In genomic region chr2:127541849-127542630, GRCh38 we compare ENCODE assay signal across 1 cellular context.
TF ChIP-seq lines count a peak whose summit lies in the region.

No MANE protein-coding gene starts in this region.

TF ChIP-seq in GM23338, 12 proteins besides CTCF, POLR2A, EP300 and RAD21 (continued from another document):
- TF ChIP-seq, protein P1, sequence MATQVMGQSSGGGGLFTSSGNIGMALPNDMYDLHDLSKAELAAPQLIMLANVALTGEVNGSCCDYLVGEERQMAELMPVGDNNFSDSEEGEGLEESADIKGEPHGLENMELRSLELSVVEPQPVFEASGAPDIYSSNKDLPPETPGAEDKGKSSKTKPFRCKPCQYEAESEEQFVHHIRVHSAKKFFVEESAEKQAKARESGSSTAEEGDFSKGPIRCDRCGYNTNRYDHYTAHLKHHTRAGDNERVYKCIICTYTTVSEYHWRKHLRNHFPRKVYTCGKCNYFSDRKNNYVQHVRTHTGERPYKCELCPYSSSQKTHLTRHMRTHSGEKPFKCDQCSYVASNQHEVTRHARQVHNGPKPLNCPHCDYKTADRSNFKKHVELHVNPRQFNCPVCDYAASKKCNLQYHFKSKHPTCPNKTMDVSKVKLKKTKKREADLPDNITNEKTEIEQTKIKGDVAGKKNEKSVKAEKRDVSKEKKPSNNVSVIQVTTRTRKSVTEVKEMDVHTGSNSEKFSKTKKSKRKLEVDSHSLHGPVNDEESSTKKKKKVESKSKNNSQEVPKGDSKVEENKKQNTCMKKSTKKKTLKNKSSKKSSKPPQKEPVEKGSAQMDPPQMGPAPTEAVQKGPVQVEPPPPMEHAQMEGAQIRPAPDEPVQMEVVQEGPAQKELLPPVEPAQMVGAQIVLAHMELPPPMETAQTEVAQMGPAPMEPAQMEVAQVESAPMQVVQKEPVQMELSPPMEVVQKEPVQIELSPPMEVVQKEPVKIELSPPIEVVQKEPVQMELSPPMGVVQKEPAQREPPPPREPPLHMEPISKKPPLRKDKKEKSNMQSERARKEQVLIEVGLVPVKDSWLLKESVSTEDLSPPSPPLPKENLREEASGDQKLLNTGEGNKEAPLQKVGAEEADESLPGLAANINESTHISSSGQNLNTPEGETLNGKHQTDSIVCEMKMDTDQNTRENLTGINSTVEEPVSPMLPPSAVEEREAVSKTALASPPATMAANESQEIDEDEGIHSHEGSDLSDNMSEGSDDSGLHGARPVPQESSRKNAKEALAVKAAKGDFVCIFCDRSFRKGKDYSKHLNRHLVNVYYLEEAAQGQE (IDR thresholded peaks at IDR 0.05; ENCODE audit: unreplicated experiment): no peak
- no peak for TF ChIP-seq CREB1 (CRISPR knock-in tag; IDR thresholded peaks at IDR 0.05; ENCODE audit: low read depth)
- TF ChIP-seq, protein P2, sequence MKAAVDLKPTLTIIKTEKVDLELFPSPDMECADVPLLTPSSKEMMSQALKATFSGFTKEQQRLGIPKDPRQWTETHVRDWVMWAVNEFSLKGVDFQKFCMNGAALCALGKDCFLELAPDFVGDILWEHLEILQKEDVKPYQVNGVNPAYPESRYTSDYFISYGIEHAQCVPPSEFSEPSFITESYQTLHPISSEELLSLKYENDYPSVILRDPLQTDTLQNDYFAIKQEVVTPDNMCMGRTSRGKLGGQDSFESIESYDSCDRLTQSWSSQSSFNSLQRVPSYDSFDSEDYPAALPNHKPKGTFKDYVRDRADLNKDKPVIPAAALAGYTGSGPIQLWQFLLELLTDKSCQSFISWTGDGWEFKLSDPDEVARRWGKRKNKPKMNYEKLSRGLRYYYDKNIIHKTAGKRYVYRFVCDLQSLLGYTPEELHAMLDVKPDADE (IDR thresholded peaks at IDR 0.05): no peak
- TF ChIP-seq JUNB (IDR thresholded peaks at IDR 0.05; ENCODE audit: unreplicated experiment): no peak
- TF ChIP-seq NANOG (IDR thresholded peaks at IDR 0.05; ENCODE audit: borderline replicate concordance): no peak
- no peak for TF ChIP-seq STAT1 (IDR thresholded peaks at IDR 0.05; ENCODE audit: unreplicated experiment)
- TF ChIP-seq, protein P3, sequence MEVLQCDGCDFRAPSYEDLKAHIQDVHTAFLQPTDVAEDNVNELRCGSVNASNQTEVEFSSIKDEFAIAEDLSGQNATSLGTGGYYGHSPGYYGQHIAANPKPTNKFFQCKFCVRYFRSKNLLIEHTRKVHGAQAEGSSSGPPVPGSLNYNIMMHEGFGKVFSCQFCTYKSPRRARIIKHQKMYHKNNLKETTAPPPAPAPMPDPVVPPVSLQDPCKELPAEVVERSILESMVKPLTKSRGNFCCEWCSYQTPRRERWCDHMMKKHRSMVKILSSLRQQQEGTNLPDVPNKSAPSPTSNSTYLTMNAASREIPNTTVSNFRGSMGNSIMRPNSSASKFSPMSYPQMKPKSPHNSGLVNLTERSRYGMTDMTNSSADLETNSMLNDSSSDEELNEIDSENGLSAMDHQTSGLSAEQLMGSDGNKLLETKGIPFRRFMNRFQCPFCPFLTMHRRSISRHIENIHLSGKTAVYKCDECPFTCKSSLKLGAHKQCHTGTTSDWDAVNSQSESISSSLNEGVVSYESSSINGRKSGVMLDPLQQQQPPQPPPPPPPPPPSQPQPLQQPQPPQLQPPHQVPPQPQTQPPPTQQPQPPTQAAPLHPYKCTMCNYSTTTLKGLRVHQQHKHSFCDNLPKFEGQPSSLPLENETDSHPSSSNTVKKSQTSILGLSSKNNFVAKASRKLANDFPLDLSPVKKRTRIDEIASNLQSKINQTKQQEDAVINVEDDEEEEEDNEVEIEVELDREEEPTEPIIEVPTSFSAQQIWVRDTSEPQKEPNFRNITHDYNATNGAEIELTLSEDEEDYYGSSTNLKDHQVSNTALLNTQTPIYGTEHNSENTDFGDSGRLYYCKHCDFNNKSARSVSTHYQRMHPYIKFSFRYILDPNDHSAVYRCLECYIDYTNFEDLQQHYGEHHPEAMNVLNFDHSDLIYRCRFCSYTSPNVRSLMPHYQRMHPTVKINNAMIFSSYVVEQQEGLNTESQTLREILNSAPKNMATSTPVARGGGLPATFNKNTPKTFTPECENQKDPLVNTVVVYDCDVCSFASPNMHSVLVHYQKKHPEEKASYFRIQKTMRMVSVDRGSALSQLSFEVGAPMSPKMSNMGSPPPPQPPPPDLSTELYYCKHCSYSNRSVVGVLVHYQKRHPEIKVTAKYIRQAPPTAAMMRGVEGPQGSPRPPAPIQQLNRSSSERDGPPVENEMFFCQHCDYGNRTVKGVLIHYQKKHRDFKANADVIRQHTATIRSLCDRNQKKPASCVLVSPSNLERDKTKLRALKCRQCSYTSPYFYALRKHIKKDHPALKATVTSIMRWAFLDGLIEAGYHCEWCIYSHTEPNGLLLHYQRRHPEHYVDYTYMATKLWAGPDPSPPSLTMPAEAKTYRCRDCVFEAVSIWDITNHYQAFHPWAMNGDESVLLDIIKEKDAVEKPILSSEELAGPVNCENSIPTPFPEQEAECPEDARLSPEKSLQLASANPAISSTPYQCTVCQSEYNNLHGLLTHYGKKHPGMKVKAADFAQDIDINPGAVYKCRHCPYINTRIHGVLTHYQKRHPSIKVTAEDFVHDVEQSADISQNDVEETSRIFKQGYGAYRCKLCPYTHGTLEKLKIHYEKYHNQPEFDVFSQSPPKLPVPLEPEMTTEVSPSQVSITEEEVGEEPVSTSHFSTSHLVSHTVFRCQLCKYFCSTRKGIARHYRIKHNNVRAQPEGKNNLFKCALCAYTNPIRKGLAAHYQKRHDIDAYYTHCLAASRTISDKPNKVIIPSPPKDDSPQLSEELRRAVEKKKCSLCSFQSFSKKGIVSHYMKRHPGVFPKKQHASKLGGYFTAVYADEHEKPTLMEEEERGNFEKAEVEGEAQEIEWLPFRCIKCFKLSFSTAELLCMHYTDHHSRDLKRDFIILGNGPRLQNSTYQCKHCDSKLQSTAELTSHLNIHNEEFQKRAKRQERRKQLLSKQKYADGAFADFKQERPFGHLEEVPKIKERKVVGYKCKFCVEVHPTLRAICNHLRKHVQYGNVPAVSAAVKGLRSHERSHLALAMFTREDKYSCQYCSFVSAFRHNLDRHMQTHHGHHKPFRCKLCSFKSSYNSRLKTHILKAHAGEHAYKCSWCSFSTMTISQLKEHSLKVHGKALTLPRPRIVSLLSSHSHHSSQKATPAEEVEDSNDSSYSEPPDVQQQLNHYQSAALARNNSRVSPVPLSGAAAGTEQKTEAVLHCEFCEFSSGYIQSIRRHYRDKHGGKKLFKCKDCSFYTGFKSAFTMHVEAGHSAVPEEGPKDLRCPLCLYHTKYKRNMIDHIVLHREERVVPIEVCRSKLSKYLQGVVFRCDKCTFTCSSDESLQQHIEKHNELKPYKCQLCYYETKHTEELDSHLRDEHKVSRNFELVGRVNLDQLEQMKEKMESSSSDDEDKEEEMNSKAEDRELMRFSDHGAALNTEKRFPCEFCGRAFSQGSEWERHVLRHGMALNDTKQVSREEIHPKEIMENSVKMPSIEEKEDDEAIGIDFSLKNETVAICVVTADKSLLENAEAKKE (CRISPR knock-in tag; IDR thresholded peaks at IDR 0.05): no peak
- TF ChIP-seq EZH2 (IDR thresholded peaks at IDR 0.05; ENCODE audit: low read depth, unreplicated experiment): no peak
- TF ChIP-seq POLR2AphosphoS5 (IDR thresholded peaks at IDR 0.05; ENCODE audit: low read depth): no peak
- no peak for TF ChIP-seq ZNF331 (CRISPR knock-in tag; IDR thresholded peaks at IDR 0.05; ENCODE audit: low read depth)
TF ChIP-seq in GM23338: peak in this region for 0.
